In the genomic region with DNA sequence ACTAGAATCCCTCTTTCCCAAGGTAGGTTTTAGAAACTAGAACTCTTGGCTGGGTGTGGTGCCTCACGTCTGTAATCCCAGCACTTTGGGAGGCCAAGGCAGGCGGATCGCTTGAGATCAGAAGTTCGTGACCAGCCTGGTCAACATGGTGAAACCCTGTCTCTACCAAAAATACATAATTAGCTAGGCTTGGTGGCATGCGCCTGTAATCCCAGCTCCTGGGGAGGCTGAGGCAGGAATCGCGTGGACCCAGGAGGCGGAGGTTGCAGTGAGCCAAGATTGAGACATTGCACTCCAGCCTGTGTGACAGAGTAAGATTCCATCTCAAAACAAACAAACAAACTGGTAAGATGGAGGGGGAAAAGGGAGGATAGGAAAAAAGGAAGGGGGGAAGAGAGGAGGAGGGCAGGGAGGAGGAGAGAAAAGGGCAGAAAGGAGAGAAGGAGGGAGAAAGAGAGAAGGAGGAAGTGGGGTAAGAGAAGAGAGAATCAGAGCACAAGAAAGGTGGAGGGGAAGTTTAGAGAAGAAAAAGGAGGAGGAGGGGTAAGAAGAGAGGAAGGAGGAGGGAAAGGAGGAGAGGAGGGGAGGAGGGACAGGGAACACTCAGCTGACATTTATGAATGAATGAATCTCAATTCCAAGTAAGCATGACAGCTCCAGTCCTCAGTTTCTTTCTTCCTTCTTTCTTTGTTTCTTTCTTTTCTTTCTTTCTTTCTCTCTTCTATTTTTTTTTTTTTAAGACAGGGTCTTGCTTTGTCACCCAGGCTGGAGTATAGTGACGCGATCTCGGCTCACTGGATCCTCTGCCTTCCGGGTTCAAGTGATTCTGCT, we compare ENCODE assay signal across 14 cellular contexts. TPM values are rescaled to one million over a fixed set of nuclear protein-coding genes. Genes with fewer than 3 reads are reported as not detected.
A peak's percentile ranks its signal among the peaks of the same experiment; 100 is the strongest.
DNase-seq lines count a peak whose midpoint lies in the region; ATAC-seq and TF ChIP-seq lines count a peak whose summit lies in the region.
"Had no signal": no experiment of that assay in that cellular context is flagged by ENCODE, and none has a peak within 500 bp of the region (broad histone marks: within the 10 kb centered on the region; RNA-seq: fewer than 3 reads in every experiment).

No MANE protein-coding gene starts in this region.

- CTCF ChIA-PET in T-cell (lab: Charles Lee): interaction anchor here in 1 of 2 donors (0.6 to 0.7 kb wide), 4 partner anchors 9 to 385 kb away, joined by 3 to 18 read pairs (median 4); no protein-coding TSS in a partner anchor

- peak overlapping the region; percentile 74 to 96 for H3K27ac Mint-ChIP-seq in T-cell

- H3K36me3 ChIP-seq in lower lobe of right lung (no peaks in the 10 kb centered on the region), stomach smooth muscle (ENCODE audit: control insufficient read depth in 2 of 2, insufficient read depth in 2 of 2, low read length in 2 of 2) (no peaks in the 10 kb centered on the region)
- H3K36me3 ChIP-seq: SJSA1 had no signal

- no peaks in the 10 kb centered on the region for H3K27me3 Mint-ChIP-seq in T-cell

- peak overlapping the region; percentile 21 to 70 for H3K9ac ChIP-seq in stomach smooth muscle (ENCODE audit: low read length in 2 of 2)

- no peak overlapping the region for H3K4me3 ChIP-seq in lower lobe of right lung
- no peak overlapping the region for H3K4me3 ChIP-seq in stomach smooth muscle (ENCODE audit: low read length in 2 of 2)
- H3K4me3 ChIP-seq: SJSA1 had no signal

- H3K9me3 ChIP-seq in lower lobe of right lung (no peaks in the 10 kb centered on the region), stomach smooth muscle (ENCODE audit: control insufficient read depth in 2 of 2, low read length in 2 of 2) (no peaks in the 10 kb centered on the region)
- H3K9me3 ChIP-seq: SJSA1 had no signal

- ATAC-seq in T-cell (replicated peaks in 1 of 4) (no peak), lower lobe of right lung (no peak), HG03159 (IDR thresholded peaks at IDR 0.05; ENCODE audit: unreplicated experiment) (no peak)
- ATAC-seq: stimulated activated naive CD8-positive, alpha-beta T cell treated with anti-CD3 and anti-CD28 coated beads, Interleukin-15, Interleukin-2, amounts not matched to agents 100 U/mL and 50 U/mL, for 24 hours had no signal

- POLR2A ChIA-PET in T-cell (lab: Charles Lee): no interaction called here

- H3K9me3 Mint-ChIP-seq in T-cell: no peaks in the 10 kb centered on the region

- H3K36me3 Mint-ChIP-seq in T-cell: no peaks in the 10 kb centered on the region

- H3K27ac ChIP-seq in lower lobe of right lung (peak overlapping the region; percentile 84), stomach smooth muscle (ENCODE audit: low read length) (peak overlapping the region; percentile 83)
- H3K27ac ChIP-seq: SJSA1 had no signal

- H3K27me3 ChIP-seq in lower lobe of right lung (ENCODE audit: low read depth): no peaks in the 10 kb centered on the region
- H3K27me3 ChIP-seq in stomach smooth muscle (ENCODE audit: control insufficient read depth in 1 of 2, insufficient read depth in 2 of 2, low read length in 2 of 2): no peaks in the 10 kb centered on the region
- H3K27me3 ChIP-seq: SJSA1 had no signal

- TF ChIP-seq CTCF in lower lobe of right lung (IDR thresholded peaks at IDR 0.05): no peak

- peak; percentile 18 for DNase-seq in EH (ENCODE audit: low read depth)
- DNase-seq in T-cell: no peak
- no peak for DNase-seq in lower lobe of right lung
- DNase-seq in effector CD8-positive, alpha-beta T cell (lab: John Stamatoyannopoulos, UW): no peak
- no peak for DNase-seq in stimulated activated CD4-positive, alpha-beta T cell treated with anti-CD3 and anti-CD28 coated beads, Interleukin-4, amount 100 ng/mL, for 1 hour
- DNase-seq: NCI-H1694 treated with DMSO at 0.1 percent for 48 hours; NCI-H774; stimulated activated CD4-positive, alpha-beta T cell treated with anti-CD3 and anti-CD28 coated beads, Interleukin-4, amount 100 ng/mL, for 24 hours; stimulated activated naive CD8-positive, alpha-beta T cell treated with anti-CD3 and anti-CD28 coated beads, Interleukin-15, Interleukin-2, amounts not matched to agents 100 U/mL and 50 U/mL, for 24 hours had no signal

- peak overlapping the region in 2 of 3 donors; percentile 39 to 98 for H3K4me3 Mint-ChIP-seq in T-cell

- intact Hi-C loops in lower lobe of right lung (cut with DNase I): no loop called here

- H3K4me1 ChIP-seq in lower lobe of right lung: peaks cover 36% of the 10 kb centered on the region
- peaks cover 31% of the 10 kb centered on the region for H3K4me1 ChIP-seq in stomach smooth muscle (ENCODE audit: control insufficient read depth, insufficient read depth, low read length)

- peaks cover 22 to 36% (median 27%) of the 10 kb centered on the region in 3 donors for H3K4me1 Mint-ChIP-seq in T-cell

RNA-seq across cellular contexts. Expression of gene SLC27A1, which starts 2.6 kb away (rescaled TPM):
- total RNA-seq in T-cell (10 to 100 TPM in 3 of 5 donors, 1 to 10 TPM in 2; 5.9 to 13.3 (median 10.5) TPM), lower lobe of right lung (27.0 TPM)

RNA-seq across cellular contexts. Expression of gene NXNL1, which starts 7.0 kb away (rescaled TPM):
- not detected for total RNA-seq in T-cell
- not detected for total RNA-seq in lower lobe of right lung
- total RNA-seq: aorta, liver, SJSA1 had no signal

RNA-seq across cellular contexts. Expression of gene TMEM221, which starts 19.2 kb away (rescaled TPM):
- total RNA-seq in T-cell (not detected), lower lobe of right lung (not detected)
- total RNA-seq: SJSA1 had no signal

RNA-seq across cellular contexts. Expression of gene PGLS, which starts 43.8 kb away (rescaled TPM):
- 100 to 1,000 TPM in 1 of 5 donors, 10 to 100 TPM in 4; 46.2 to 103 (median 77.5) TPM for total RNA-seq in T-cell
- 89.4 TPM for total RNA-seq in lower lobe of right lung

RNA-seq across cellular contexts. Expression of gene MVB12A, which starts 47.8 kb away (rescaled TPM):
- total RNA-seq in T-cell (10 to 100 TPM; 21.0 to 41.4 (median 35.3) TPM), lower lobe of right lung (45.3 TPM)
